Comparison of ENCODE assay signal across 23 cellular contexts in genomic region chr3:129387492-129387891, GRCh38. TPM values are rescaled to one million over a fixed set of nuclear protein-coding genes. Genes with fewer than 3 reads are reported as not detected.
DNase-seq lines count a peak whose midpoint lies in the region; ATAC-seq and TF ChIP-seq lines count a peak whose summit lies in the region.
"Had no signal": no experiment of that assay in that cellular context is flagged by ENCODE, and none has a peak within 500 bp of the region (broad histone marks: within the 10 kb centered on the region; RNA-seq: fewer than 3 reads in every experiment).

No MANE protein-coding gene starts in this region.

- H3K9me3 ChIP-seq in left ventricle myocardium inferior (replicated peaks) (no peaks in the 10 kb centered on the region), heart left ventricle (no peaks in the 10 kb centered on the region), fibroblast of lung (ENCODE audit: control insufficient read depth, insufficient read depth, low read depth, low read length) (no peaks in the 10 kb centered on the region), smooth muscle cell (replicated peaks; ENCODE audit: low read depth) (no peaks in the 10 kb centered on the region), uterus (no peaks in the 10 kb centered on the region), tibial artery (no peaks in the 10 kb centered on the region)
- H3K9me3 ChIP-seq: HAP-1 had no signal

- ATAC-seq in heart left ventricle (no peak), GM19324 (IDR thresholded peaks at IDR 0.05; ENCODE audit: low FRiP score, unreplicated experiment) (no peak)
- ATAC-seq: K562 had no signal

- H3K4me2 ChIP-seq in fibroblast of lung (ENCODE audit: extremely low read depth, insufficient read depth, low read length) (no peak overlapping the region), smooth muscle cell (no peak overlapping the region)

- H3K36me3 ChIP-seq in left ventricle myocardium inferior: peaks cover 37% of the 10 kb centered on the region
- peaks cover 0 to 53% (median 40%) of the 10 kb centered on the region in 9 donors for H3K36me3 ChIP-seq in heart left ventricle
- H3K36me3 ChIP-seq in fibroblast of lung (ENCODE audit: control insufficient read depth, insufficient read depth, low read length): peaks cover 12% of the 10 kb centered on the region
- no peaks in the 10 kb centered on the region for H3K36me3 ChIP-seq in smooth muscle cell (ENCODE audit: low read depth)
- H3K36me3 ChIP-seq in uterus: no peaks in the 10 kb centered on the region
- H3K36me3 ChIP-seq in tibial artery: peaks cover 31 to 60% (median 39%) of the 10 kb centered on the region in 3 donors

- no peak for TF ChIP-seq POLR2A in heart left ventricle (IDR thresholded peaks at IDR 0.05)
- no peak for TF ChIP-seq POLR2A in uterus (IDR thresholded peaks at IDR 0.05)

- DNase-seq in left ventricle myocardium inferior (no peak), heart left ventricle (no peak), fibroblast of lung (ENCODE audit: low read depth in 2 of 2) (no peak), smooth muscle cell (lab: John Stamatoyannopoulos, UW; ENCODE audit: unreplicated experiment) (no peak), uterus (no peak), amniotic stem cell (lab: John Stamatoyannopoulos, UW) (no peak), tibial artery (no peak)
- DNase-seq: DND-41; NCI-H1105 treated with DMSO at 0.1 percent for 48 hours; NCI-H187; NCI-H2107; NCI-H510A; NCI-H748 treated with DMSO at 0.1 percent for 48 hours; NK-92 treated with Interleukin-12 subunit alpha and Interleukin-12 subunit beta, amount 100 ng/mL, for 24 hours; OCI-M1; RPMI8226; SHP77 treated with DMSO at 0.1 percent for 48 hours had no signal

- H3K27ac ChIP-seq in left ventricle myocardium inferior (replicated peaks): peak overlapping the region; percentile 77
- H3K27ac ChIP-seq in heart left ventricle: peak overlapping the region in 4 of 12 donors; percentile 60 to 83 (median 72)
- peak overlapping the region; percentile 94 for H3K27ac ChIP-seq in fibroblast of lung (ENCODE audit: insufficient read depth, low read length)
- peak overlapping the region; percentile 96 for H3K27ac ChIP-seq in smooth muscle cell (ENCODE audit: low read depth)
- H3K27ac ChIP-seq in uterus: peak overlapping the region; percentile 74
- H3K27ac ChIP-seq in tibial artery: no peak overlapping the region
- H3K27ac ChIP-seq: 22Rv1 had no signal

- no peak overlapping the region for H2AFZ ChIP-seq in fibroblast of lung (ENCODE audit: low read length)
- no peak overlapping the region for H2AFZ ChIP-seq in smooth muscle cell (ENCODE audit: low read depth)

- H3K9ac ChIP-seq in fibroblast of lung (ENCODE audit: insufficient read depth, low read length): no peak overlapping the region
- H3K9ac ChIP-seq in smooth muscle cell (ENCODE audit: low read depth): no peak overlapping the region

- H3K4me3 ChIP-seq in left ventricle myocardium inferior: no peak overlapping the region
- no peak overlapping the region for H3K4me3 ChIP-seq in heart left ventricle
- no peak overlapping the region for H3K4me3 ChIP-seq in fibroblast of lung (replicated peaks in 1 of 4; ENCODE audit: control extremely low read depth in 1 of 4, insufficient read depth in 1 of 4, low read depth in 3 of 4, low read length in 4 of 4)
- no peak overlapping the region for H3K4me3 ChIP-seq in smooth muscle cell
- H3K4me3 ChIP-seq in uterus: no peak overlapping the region
- no peak overlapping the region for H3K4me3 ChIP-seq in tibial artery
- H3K4me3 ChIP-seq: HAP-1, K562 had no signal

- H4K20me1 ChIP-seq in fibroblast of lung (ENCODE audit: control insufficient read depth, extremely low read depth, insufficient read depth, low read length) (no peaks in the 10 kb centered on the region), smooth muscle cell (ENCODE audit: low read depth) (peaks cover 11% of the 10 kb centered on the region)

- 92 to 99% (median 95%) methylated on average over 5 of the region's 5 CpGs for WGBS in heart left ventricle, 4 donors
- 89% methylated on average over 5 of the region's 5 CpGs for WGBS in smooth muscle cell (ENCODE audit: low lambda C conversion rate)

- H3K27me3 ChIP-seq in left ventricle myocardium inferior (ENCODE audit: low read depth): no peaks in the 10 kb centered on the region
- no peaks in the 10 kb centered on the region for H3K27me3 ChIP-seq in heart left ventricle
- H3K27me3 ChIP-seq in fibroblast of lung (ENCODE audit: control insufficient read depth, insufficient read depth, low read length): no peaks in the 10 kb centered on the region
- H3K27me3 ChIP-seq in smooth muscle cell (ENCODE audit: low read depth): no peaks in the 10 kb centered on the region
- no peaks in the 10 kb centered on the region for H3K27me3 ChIP-seq in uterus
- H3K27me3 ChIP-seq in tibial artery: no peaks in the 10 kb centered on the region

- peaks cover 9% of the 10 kb centered on the region for H3F3A ChIP-seq in smooth muscle cell (ENCODE audit: low read depth)

- no peak for TF ChIP-seq CTCF in left ventricle myocardium inferior (IDR thresholded peaks at IDR 0.05; ENCODE audit: borderline replicate concordance)
- no peak for TF ChIP-seq CTCF in heart left ventricle (IDR thresholded peaks at IDR 0.05)
- no peak for TF ChIP-seq CTCF in fibroblast of lung (conservative IDR thresholded peaks at IDR 0.05 in 1 of 2, IDR thresholded peaks at IDR 0.05 in 1 of 2; ENCODE audit: low read depth in 1 of 2, low read length in 2 of 2)
- TF ChIP-seq CTCF in smooth muscle cell (IDR thresholded peaks at IDR 0.05; ENCODE audit: borderline replicate concordance, insufficient read depth, poor library complexity, severe bottlenecking): no peak
- TF ChIP-seq CTCF in uterus (IDR thresholded peaks at IDR 0.05): no peak
- TF ChIP-seq CTCF in tibial artery (IDR thresholded peaks at IDR 0.05): no peak

- peaks cover 27% of the 10 kb centered on the region for H3K4me1 ChIP-seq in left ventricle myocardium inferior
- peaks cover 0 to 18% (median 9%) of the 10 kb centered on the region in 12 donors for H3K4me1 ChIP-seq in heart left ventricle
- H3K4me1 ChIP-seq in fibroblast of lung (ENCODE audit: control insufficient read depth, extremely low read depth, insufficient read depth, low read length): peaks cover 23% of the 10 kb centered on the region
- H3K4me1 ChIP-seq in smooth muscle cell (ENCODE audit: low read depth): peaks cover 9% of the 10 kb centered on the region
- no peaks in the 10 kb centered on the region for H3K4me1 ChIP-seq in uterus
- H3K4me1 ChIP-seq in tibial artery: peaks cover 0 to 5% (median 1%) of the 10 kb centered on the region in 4 donors
- H3K4me1 ChIP-seq: HAP-1 had no signal

- intact Hi-C loops in left ventricle myocardium inferior (cut with micrococcal nuclease) (no loop called here), heart left ventricle (cut with DNase I) (loop anchor here in 5 of 10 donors (10.0 kb wide), 3 partner anchors 87 to 547 kb away; no protein-coding TSS in a partner anchor), uterus (cut with DNase I; ENCODE audit: low total_unique reads) (no loop called here), tibial artery (cut with DNase I; ENCODE audit: low total_unique reads) (no loop called here)

- H3K79me2 ChIP-seq in fibroblast of lung (ENCODE audit: control insufficient read depth, insufficient read depth, low read length) (no peaks in the 10 kb centered on the region), smooth muscle cell (ENCODE audit: low read depth) (no peaks in the 10 kb centered on the region)

RNA-seq across cellular contexts. Expression of gene EFCAB12, which starts 40.9 kb away (rescaled TPM):
- total RNA-seq in left ventricle myocardium inferior: not detected
- total RNA-seq in heart left ventricle: under 1 TPM in 4 of 9 donors, not detected in 5; 0.09 to 0.20 (median 0.14) TPM
- polyA plus RNA-seq in heart left ventricle: under 1 TPM; 0.07 to 0.11 TPM
- total RNA-seq in fibroblast of lung: under 0.01 and 0.17 TPM in 2 replicates
- 0.07 TPM in 1 of 2 replicates, not detected in the other for polyA plus RNA-seq in fibroblast of lung
- 0.03 and 0.14 TPM in 2 replicates for polyA plus RNA-seq in fibroblast of lung (2012)
- polyA minus RNA-seq in fibroblast of lung (ENCODE audit: low replicate concordance): not detected in 2 replicates
- 0.09 and 0.76 TPM in 2 replicates for total RNA-seq in smooth muscle cell
- 0.90 TPM in 1 of 2 replicates, not detected in the other for polyA plus RNA-seq in smooth muscle cell
- under 1 TPM in 3 of 4 donors, not detected in 1; under 0.01 to 0.76 (median 0.41) TPM for total RNA-seq in uterus
- total RNA-seq: G401 had no signal
- polyA plus RNA-seq: CD14-positive monocyte had no signal

RNA-seq across cellular contexts. Expression of gene MBD4, which starts 52.3 kb away (rescaled TPM):
- 18.8 TPM for total RNA-seq in left ventricle myocardium inferior
- total RNA-seq in heart left ventricle: 10 to 100 TPM; 13.0 to 26.7 (median 20.6) TPM
- polyA plus RNA-seq in heart left ventricle: 10 to 100 TPM; 10.8 to 42.3 TPM
- total RNA-seq in fibroblast of lung: 35.2 and 35.5 TPM in 2 replicates
- 24.6 and 27.4 TPM in 2 replicates for polyA plus RNA-seq in fibroblast of lung
- polyA plus RNA-seq in fibroblast of lung (2012): 16.2 and 16.7 TPM in 2 replicates
- 1.2 and 4.8 TPM in 2 replicates for polyA minus RNA-seq in fibroblast of lung (ENCODE audit: low replicate concordance)
- total RNA-seq in smooth muscle cell: 23.1 and 28.9 TPM in 2 replicates
- polyA plus RNA-seq in smooth muscle cell: 26.5 and 26.8 TPM in 2 replicates
- 10 to 100 TPM; 13.8 to 36.2 (median 20.4) TPM for total RNA-seq in uterus

RNA-seq across cellular contexts. Expression of gene IFT122, which starts 52.5 kb away (rescaled TPM):
- total RNA-seq in left ventricle myocardium inferior: 16.5 TPM
- total RNA-seq in heart left ventricle: 10 to 100 TPM; 13.1 to 34.2 (median 16.6) TPM
- 10 to 100 TPM in 1 of 2 donors, 1 to 10 TPM in 1; 7.2 to 25.2 TPM for polyA plus RNA-seq in heart left ventricle
- total RNA-seq in fibroblast of lung: 16.9 and 27.2 TPM in 2 replicates
- polyA plus RNA-seq in fibroblast of lung: 13.2 and 17.9 TPM in 2 replicates
- 12.6 and 16.2 TPM in 2 replicates for polyA plus RNA-seq in fibroblast of lung (2012)
- 82.2 and 84.8 TPM in 2 replicates for polyA minus RNA-seq in fibroblast of lung (ENCODE audit: low replicate concordance)
- 17.3 and 17.4 TPM in 2 replicates for total RNA-seq in smooth muscle cell
- 13.2 and 13.4 TPM in 2 replicates for polyA plus RNA-seq in smooth muscle cell
- 10 to 100 TPM in 3 of 4 donors, 1 to 10 TPM in 1; 4.1 to 70.2 (median 38.6) TPM for total RNA-seq in uterus

Comparison
In these comparisons a context has a peak if more than half of its experiments do, and no peak if none do; other contexts are left out.
1. H3K27ac ChIP-seq: peak in left ventricle myocardium inferior (single experiment), fibroblast of lung (single experiment), smooth muscle cell (single experiment) and uterus (2 of 2); none in tibial artery (0 of 2).